Comparison of ENCODE assay signal across 12 cellular contexts in the genomic region with DNA sequence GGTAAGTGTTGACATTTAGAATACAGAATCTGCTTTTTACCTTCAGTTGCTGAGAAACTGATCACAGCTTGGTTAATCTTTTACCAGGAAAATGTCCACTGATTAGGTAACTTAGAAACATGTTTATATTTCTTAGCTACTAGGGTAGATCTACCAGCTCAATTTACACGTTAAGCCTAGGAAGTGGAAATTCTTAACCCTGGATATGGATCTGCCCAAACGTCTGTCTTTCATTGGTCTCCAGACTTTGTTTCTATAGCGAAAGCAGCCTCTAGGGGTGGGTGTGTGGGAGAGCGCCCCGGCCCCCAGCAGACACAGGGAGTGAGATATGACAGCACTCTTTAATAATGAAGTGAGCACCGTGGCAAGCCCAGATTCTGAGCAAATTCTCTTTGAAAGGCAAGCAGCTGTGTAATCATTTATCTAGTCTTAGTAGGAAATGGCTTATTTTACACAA.
DNase-seq lines count a peak whose midpoint lies in the region; ATAC-seq and TF ChIP-seq lines count a peak whose summit lies in the region.
"Had no signal": no experiment of that assay in that cellular context is flagged by ENCODE, and none has a peak within 500 bp of the region (broad histone marks: within the 10 kb centered on the region; RNA-seq: fewer than 3 reads in every experiment).

No MANE protein-coding gene starts in this region.

- peaks cover 3% of the 10 kb centered on the region for H3K36me3 Mint-ChIP-seq in neural crest cell (ENCODE audit: low read depth)

- H3K4me3 ChIP-seq in colonic mucosa: peak overlapping the region; percentile 4
- H3K4me3 ChIP-seq: upper lobe of left lung had no signal

- DNase-seq in GM13977 (ENCODE audit: low spot score): no peak
- DNase-seq in NCI-H2227 (lab: John Stamatoyannopoulos, UW; ENCODE audit: unreplicated experiment): peak; percentile 23
- no peak for DNase-seq in colonic mucosa
- DNase-seq in neural crest cell (ENCODE audit: low read depth, low spot score): no peak
- no peak for DNase-seq in GF-D8 (lab: John Stamatoyannopoulos, UW)
- DNase-seq: cortex of kidney; SIG-M5; stimulated activated CD4-positive, alpha-beta T cell treated with anti-CD3 and anti-CD28 coated beads, Interleukin-1b, Interleukin-23, amount 100 ng/mL, for 48 hours; upper lobe of left lung had no signal

- no peaks in the 10 kb centered on the region for H3K4me1 ChIP-seq in colonic mucosa

- peak overlapping the region; percentile 79 for H3K27ac Mint-ChIP-seq in neural crest cell (ENCODE audit: unreplicated experiment)

- no peaks in the 10 kb centered on the region for H3K9me3 ChIP-seq in colonic mucosa
- H3K9me3 ChIP-seq: upper lobe of left lung had no signal

- H3K27ac ChIP-seq in colonic mucosa: peak overlapping the region; percentile 71
- H3K27ac ChIP-seq: upper lobe of left lung had no signal

- intact Hi-C loops in colonic mucosa (cut with DNase I): no loop called here

- TF ChIP-seq CTCF in GM13977 (IDR thresholded peaks at IDR 0.05; ENCODE audit: extremely low read depth, insufficient read depth, missing control alignments) (peak; percentile 6), colonic mucosa (IDR thresholded peaks at IDR 0.05) (no peak), neural crest cell (conservative IDR thresholded peaks at IDR 0.05) (peak; percentile 56)

- H3K36me3 ChIP-seq in colonic mucosa: no peaks in the 10 kb centered on the region
- H3K36me3 ChIP-seq: upper lobe of left lung had no signal

- peak overlapping the region in 1 of 2 donors; percentile 68 for H3K9ac ChIP-seq in colonic mucosa (ENCODE audit: low read depth in 2 of 2, low read length in 2 of 2)

- no peaks in the 10 kb centered on the region for H3K27me3 ChIP-seq in colonic mucosa
- H3K27me3 ChIP-seq: upper lobe of left lung had no signal

- peaks cover 3% of the 10 kb centered on the region for H3K9me3 Mint-ChIP-seq in neural crest cell

- H3K27me3 Mint-ChIP-seq in neural crest cell (ENCODE audit: low read depth): no peaks in the 10 kb centered on the region

- peaks cover 41% of the 10 kb centered on the region for H3K4me1 Mint-ChIP-seq in neural crest cell

- peak overlapping the region; percentile 33 for H3K4me3 Mint-ChIP-seq in neural crest cell

- ATAC-seq in HG03039 (IDR thresholded peaks at IDR 0.05; ENCODE audit: unreplicated experiment): no peak
- ATAC-seq in HG02885 (IDR thresholded peaks at IDR 0.05; ENCODE audit: poor library complexity, unreplicated experiment): no peak
- no peak for ATAC-seq in HG02623 (IDR thresholded peaks at IDR 0.05; ENCODE audit: unreplicated experiment)

- in situ Hi-C loops in GM13977 (cut with MboI; ENCODE audit: low pct_unique_long_range_greater_than_20kb, low sequenced_read_pairs, unreplicated experiment): no loop called here
